Comparison of ENCODE assay signal across 9 cellular contexts in the genomic region with DNA sequence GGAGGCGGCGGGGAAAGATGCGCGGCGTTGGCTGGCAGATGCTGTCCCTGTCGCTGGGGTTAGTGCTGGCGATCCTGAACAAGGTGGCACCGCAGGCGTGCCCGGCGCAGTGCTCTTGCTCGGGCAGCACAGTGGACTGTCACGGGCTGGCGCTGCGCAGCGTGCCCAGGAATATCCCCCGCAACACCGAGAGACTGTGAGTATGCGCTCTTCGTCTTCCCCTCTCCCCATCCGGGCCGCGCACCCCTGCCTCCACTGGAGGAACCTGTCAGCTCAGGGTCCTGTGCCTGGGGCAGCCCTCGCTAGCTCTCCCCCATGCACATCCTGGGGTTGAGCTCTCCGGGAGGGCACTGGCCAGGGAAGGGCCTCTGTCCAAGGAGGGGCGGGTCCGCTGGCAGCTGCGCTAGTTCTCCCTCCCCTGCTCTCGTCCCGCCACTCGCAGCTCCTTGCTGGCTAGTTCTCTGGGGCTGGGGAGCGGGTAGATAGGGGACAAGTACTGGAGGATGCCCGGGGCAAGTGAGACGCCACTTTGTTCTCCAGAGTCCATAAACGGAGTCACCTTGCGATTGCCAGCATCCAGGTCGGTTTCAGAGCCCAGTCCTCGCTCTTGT. TPM values are rescaled to one million over a fixed set of nuclear protein-coding genes. Genes with fewer than 3 reads are reported as not detected.
DNase-seq lines count a peak whose midpoint lies in the region; ATAC-seq and TF ChIP-seq lines count a peak whose summit lies in the region.
"Had no signal": no experiment of that assay in that cellular context is flagged by ENCODE, and none has a peak within 500 bp of the region (broad histone marks: within the 10 kb centered on the region; RNA-seq: fewer than 3 reads in every experiment).

No MANE protein-coding gene starts in this region.

- no peak for TF ChIP-seq CTCF in Caco-2 (IDR thresholded peaks at IDR 0.05; ENCODE audit: insufficient read depth in 1 of 2, low read depth in 1 of 2, low read length in 1 of 2, severe bottlenecking in 1 of 2, unreplicated experiment in 1 of 2)
- TF ChIP-seq CTCF in glutamatergic neuron (IDR thresholded peaks at IDR 0.05; ENCODE audit: partially characterized antibody, unreplicated experiment), result no peak

- H3K4me3 ChIP-seq in Caco-2 (ENCODE audit: low read depth, low read length), result no peak overlapping the region
- H3K4me3 ChIP-seq in NT2/D1 (ENCODE audit: insufficient read length, low read depth), result peak overlapping the region; percentile 62

- H3K27ac Mint-ChIP-seq in Caco-2 (ENCODE audit: unreplicated experiment) (no peak overlapping the region), glutamatergic neuron (ENCODE audit: unreplicated experiment) (no peak overlapping the region)
- H3K27ac Mint-ChIP-seq: activated B cell treated with CpG ODN at 0.5 μM for 24 hours had no signal

- CTCF ChIA-PET in Caco-2 (lab: Charles Lee), result no interaction called here

- H3K36me3 Mint-ChIP-seq in Caco-2 (ENCODE audit: insufficient read depth, unreplicated experiment) (peaks cover 6% of the 10 kb centered on the region), glutamatergic neuron (ENCODE audit: unreplicated experiment) (no peaks in the 10 kb centered on the region)

- H3K27me3 ChIP-seq in Caco-2 (replicated peaks; ENCODE audit: control insufficient read depth, insufficient read depth, low read length), result no peaks in the 10 kb centered on the region; the same call in 1 of the 2 replicates
- H3K27me3 ChIP-seq in NT2/D1 (ENCODE audit: insufficient read depth, insufficient read length), result peaks cover 61% of the 10 kb centered on the region

- H3K9me3 Mint-ChIP-seq in Caco-2 (ENCODE audit: unreplicated experiment) (no peaks in the 10 kb centered on the region), glutamatergic neuron (ENCODE audit: unreplicated experiment) (peaks cover 10% of the 10 kb centered on the region)
- H3K9me3 Mint-ChIP-seq: activated B cell treated with CpG ODN at 0.5 μM for 24 hours had no signal

- no TSS peak for BruUV-seq in Caco-2 (replicated peaks; lab: Mats Ljungman, UMichigan)

- H3K4me3 Mint-ChIP-seq in Caco-2 (ENCODE audit: unreplicated experiment) (peak overlapping the region; percentile 72), glutamatergic neuron (ENCODE audit: unreplicated experiment) (peak overlapping the region; percentile 99)
- H3K4me3 Mint-ChIP-seq: activated B cell treated with CpG ODN at 0.5 μM for 24 hours had no signal

- DNase-seq in Caco-2 (no peak), NT2/D1 (ENCODE audit: low read depth, low spot score) (no peak), glutamatergic neuron (peak; percentile 46), posterior vena cava (ENCODE audit: low spot score) (peak; percentile 83), NOMO-1 treated with dmso at 0.1 percent for 144 hours (lab: John Stamatoyannopoulos, UW; ENCODE audit: unreplicated experiment) (no peak), NCI-H510A (lab: John Stamatoyannopoulos, UW) (no peak)
- no peak for DNase-seq in stimulated activated CD4-positive, alpha-beta T cell treated with anti-CD3 and anti-CD28 coated beads, Interleukin-4, amount 100 ng/mL, for 4 hours
- DNase-seq: activated B cell treated with CpG ODN at 0.5 μM for 24 hours had no signal

- H3K36me3 ChIP-seq in Caco-2 (ENCODE audit: control insufficient read depth, insufficient read depth, low read length) (no peaks in the 10 kb centered on the region), NT2/D1 (ENCODE audit: insufficient read depth, insufficient read length, low read length) (no peaks in the 10 kb centered on the region)

- ATAC-seq in HG03521 (IDR thresholded peaks at IDR 0.05; ENCODE audit: unreplicated experiment), result no peak

- H3K27me3 Mint-ChIP-seq in Caco-2 (ENCODE audit: insufficient read depth, unreplicated experiment) (peaks cover 12% of the 10 kb centered on the region), glutamatergic neuron (ENCODE audit: unreplicated experiment) (peaks cover 22% of the 10 kb centered on the region)

- POLR2A ChIA-PET in Caco-2 (lab: Charles Lee), result no interaction called here

- H3K9ac ChIP-seq in NT2/D1 (ENCODE audit: insufficient read length, low read depth), result peak overlapping the region; percentile 68

- intact Hi-C loops in Caco-2 (cut with micrococcal nuclease; ENCODE audit: unreplicated experiment) (no loop called here), posterior vena cava (cut with DNase I) (no loop called here)

- H3K4me1 ChIP-seq in Caco-2 (no peaks in the 10 kb centered on the region), NT2/D1 (ENCODE audit: insufficient read depth, insufficient read length) (peaks cover 11% of the 10 kb centered on the region)

- H3K4me1 Mint-ChIP-seq in Caco-2 (ENCODE audit: low read depth, unreplicated experiment), result no peaks in the 10 kb centered on the region
- peaks cover 4% of the 10 kb centered on the region for H3K4me1 Mint-ChIP-seq in glutamatergic neuron (ENCODE audit: low read depth, unreplicated experiment)

- H3K9me3 ChIP-seq in Caco-2 (no peaks in the 10 kb centered on the region), NT2/D1 (ENCODE audit: insufficient read depth, low read length) (no peaks in the 10 kb centered on the region)

RNA-seq across cellular contexts. Expression of gene SLIT2, which starts 2.2 kb away (rescaled TPM):
- total RNA-seq in Caco-2 (2022) (0.68 and 0.72 TPM in 2 replicates), glutamatergic neuron (ENCODE audit: unreplicated experiment) (21.6 TPM), posterior vena cava (10 to 100 TPM; 29.6 to 55.5 TPM)

Comparison
In these comparisons a context has a peak if more than half of its experiments do, and no peak if none do; other contexts are left out.
1. DNase-seq: peak in glutamatergic neuron (single experiment) and posterior vena cava (single experiment); none in Caco-2 (0 of 2), NT2/D1 (single experiment), NOMO-1 treated with dmso at 0.1 percent for 144 hours (single experiment), stimulated activated CD4-positive, alpha-beta T cell treated with anti-CD3 and anti-CD28 coated beads, Interleukin-4, amount 100 ng/mL, for 4 hours (0 of 2) and NCI-H510A (single experiment).
2. RNA of gene SLIT2, which starts 2.2 kb away (total RNA-seq): 29.6 to 55.5 TPM in posterior vena cava and 21.6 TPM in glutamatergic neuron (single experiment); 0.68 to 0.72 TPM in Caco-2; every median in the first group is over 10 times any median in the second.